8 cellular contexts compared by ENCODE assay signal in genomic region chr14:90331497-90332270, GRCh38. TPM values are rescaled to one million over a fixed set of nuclear protein-coding genes. Genes with fewer than 3 reads are reported as not detected.
DNase-seq lines count a peak whose midpoint lies in the region; ATAC-seq and TF ChIP-seq lines count a peak whose summit lies in the region.

A gene with protein sequence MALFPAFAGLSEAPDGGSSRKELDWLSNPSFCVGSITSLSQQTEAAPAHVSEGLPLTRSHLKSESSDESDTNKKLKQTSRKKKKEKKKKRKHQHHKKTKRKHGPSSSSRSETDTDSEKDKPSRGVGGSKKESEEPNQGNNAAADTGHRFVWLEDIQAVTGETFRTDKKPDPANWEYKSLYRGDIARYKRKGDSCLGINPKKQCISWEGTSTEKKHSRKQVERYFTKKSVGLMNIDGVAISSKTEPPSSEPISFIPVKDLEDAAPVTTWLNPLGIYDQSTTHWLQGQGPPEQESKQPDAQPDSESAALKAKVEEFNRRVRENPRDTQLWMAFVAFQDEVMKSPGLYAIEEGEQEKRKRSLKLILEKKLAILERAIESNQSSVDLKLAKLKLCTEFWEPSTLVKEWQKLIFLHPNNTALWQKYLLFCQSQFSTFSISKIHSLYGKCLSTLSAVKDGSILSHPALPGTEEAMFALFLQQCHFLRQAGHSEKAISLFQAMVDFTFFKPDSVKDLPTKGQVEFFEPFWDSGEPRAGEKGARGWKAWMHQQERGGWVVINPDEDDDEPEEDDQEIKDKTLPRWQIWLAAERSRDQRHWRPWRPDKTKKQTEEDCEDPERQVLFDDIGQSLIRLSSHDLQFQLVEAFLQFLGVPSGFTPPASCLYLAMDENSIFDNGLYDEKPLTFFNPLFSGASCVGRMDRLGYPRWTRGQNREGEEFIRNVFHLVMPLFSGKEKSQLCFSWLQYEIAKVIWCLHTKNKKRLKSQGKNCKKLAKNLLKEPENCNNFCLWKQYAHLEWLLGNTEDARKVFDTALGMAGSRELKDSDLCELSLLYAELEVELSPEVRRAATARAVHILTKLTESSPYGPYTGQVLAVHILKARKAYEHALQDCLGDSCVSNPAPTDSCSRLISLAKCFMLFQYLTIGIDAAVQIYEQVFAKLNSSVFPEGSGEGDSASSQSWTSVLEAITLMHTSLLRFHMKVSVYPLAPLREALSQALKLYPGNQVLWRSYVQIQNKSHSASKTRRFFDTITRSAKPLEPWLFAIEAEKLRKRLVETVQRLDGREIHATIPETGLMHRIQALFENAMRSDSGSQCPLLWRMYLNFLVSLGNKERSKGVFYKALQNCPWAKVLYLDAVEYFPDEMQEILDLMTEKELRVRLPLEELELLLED (minus strand): TSS chr14:90331941. CDS start chr14:90331904, 37 bp downstream.

- POLR2A ChIA-PET in activated B cell treated with CpG ODN at 0.5 μM for 24 hours (lab: Charles Lee): interaction anchor here (0.6 to 3.7 kb wide), 7 partner anchors 10 to 428 kb away, joined by 3 to 48 read pairs (median 4); partner anchors contain the start of gene CALM1

- intact Hi-C loops in activated B cell treated with CpG ODN at 0.5 μM for 24 hours (cut with micrococcal nuclease): loop anchor here (1.0 to 10.0 kb wide), 7 partner anchors 52 to 1537 kb away; partner anchors contain the start of genes EML5, PSMC1, RPS6KA5 and TDP1

- peak; percentile 96 for ATAC-seq in GM19035 (IDR thresholded peaks at IDR 0.05; ENCODE audit: unreplicated experiment)
- peak; percentile 97 for ATAC-seq in HG03342 (IDR thresholded peaks at IDR 0.05; ENCODE audit: unreplicated experiment)
- ATAC-seq in activated B cell treated with CpG ODN at 0.5 μM for 24 hours (ENCODE audit: low read depth): peak; percentile 98

- H3K27ac Mint-ChIP-seq in activated B cell treated with CpG ODN at 0.5 μM for 24 hours (peak within 1 kb of the TSS; percentile 95), immature natural killer cell (peak within 1 kb of the TSS; percentile 88 to 94 (median 92))

- CTCF ChIA-PET in activated B cell treated with CpG ODN at 0.5 μM for 24 hours (lab: Charles Lee): interaction anchor here (1.1 kb wide), 1 partner anchor 51 kb away, joined by 3 read pairs; no protein-coding TSS in a partner anchor

- no peaks in the 10 kb centered on the region for H3K9me3 Mint-ChIP-seq in activated B cell treated with CpG ODN at 0.5 μM for 24 hours
- H3K9me3 Mint-ChIP-seq in immature natural killer cell: no peaks in the 10 kb centered on the region

- peaks cover 15% of the 10 kb centered on the region for H3K36me3 Mint-ChIP-seq in activated B cell treated with CpG ODN at 0.5 μM for 24 hours (ENCODE audit: low read depth)
- H3K36me3 Mint-ChIP-seq in immature natural killer cell: no peaks in the 10 kb centered on the region

- H3K4me3 Mint-ChIP-seq in activated B cell treated with CpG ODN at 0.5 μM for 24 hours (peak within 1 kb of the TSS; percentile 93), immature natural killer cell (peak within 1 kb of the TSS; percentile 92 to 94 (median 93))

- H3K27me3 Mint-ChIP-seq in activated B cell treated with CpG ODN at 0.5 μM for 24 hours: peaks cover 19% of the 10 kb centered on the region
- peaks cover 3 to 13% (median 7%) of the 10 kb centered on the region in 3 donors for H3K27me3 Mint-ChIP-seq in immature natural killer cell (ENCODE audit: low read depth in 3 of 3)

- TF ChIP-seq CTCF in AG10803 (conservative IDR thresholded peaks at IDR 0.05; ENCODE audit: low read length) (no peak), activated B cell treated with CpG ODN at 0.5 μM for 24 hours (IDR thresholded peaks at IDR 0.05) (no peak), cardiac fibroblast (IDR thresholded peaks at IDR 0.05; ENCODE audit: low read depth, low read length) (no peak)

- DNase-seq in AG10803 (ENCODE audit: low read depth): peak; percentile 96
- peak; percentile 92 for DNase-seq in NCI-H345 treated with DMSO at 0.1 percent for 48 hours (lab: John Stamatoyannopoulos, UW; ENCODE audit: unreplicated experiment)
- DNase-seq in activated B cell treated with CpG ODN at 0.5 μM for 24 hours: peak; percentile 95
- DNase-seq in cardiac fibroblast (ENCODE audit: low read depth in 2 of 2): peak; percentile 97 to 98
- DNase-seq in immature natural killer cell: peak; percentile 84 to 88 (median 87)
- peak; percentile 90 for DNase-seq in smooth muscle cell of the brain vasculature (ENCODE audit: low read depth, low spot score)

- H3K4me3 ChIP-seq in AG10803 (ENCODE audit: low read length) (peak within 1 kb of the TSS; percentile 75), cardiac fibroblast (replicated peaks in 1 of 2; ENCODE audit: low read depth in 2 of 2, low read length in 2 of 2) (peak within 1 kb of the TSS; percentile 65 to 66)

- peaks cover 25% of the 10 kb centered on the region for H3K4me1 Mint-ChIP-seq in activated B cell treated with CpG ODN at 0.5 μM for 24 hours
- H3K4me1 Mint-ChIP-seq in immature natural killer cell: peaks cover 27 to 39% of the 10 kb centered on the region in 2 donors

RNA-seq across cellular contexts. Expression of the gene that starts here (rescaled TPM):
- total RNA-seq in activated B cell treated with CpG ODN at 0.5 μM for 24 hours: 35.3 and 37.1 TPM in 2 replicates
- polyA plus RNA-seq in immature natural killer cell: 10 to 100 TPM in 1 of 3 donors, 1 to 10 TPM in 2; 7.2 to 11.6 (median 9.1) TPM

Comparison
In these comparisons a context has a peak if more than half of its experiments do, and no peak if none do; other contexts are left out.
1. Peak in every context shown above with its lines: DNase-seq, ATAC-seq and H3K4me3 ChIP-seq.